Comparison of ENCODE assay signal across 26 cellular contexts in genomic region chr20:62061851-62062418, GRCh38. TPM values are rescaled to one million over a fixed set of nuclear protein-coding genes. Genes with fewer than 3 reads are reported as not detected.
DNase-seq lines count a peak whose midpoint lies in the region; ATAC-seq, FAIRE-seq and TF ChIP-seq lines count a peak whose summit lies in the region.
"Had no signal": no experiment of that assay in that cellular context is flagged by ENCODE, and none has a peak within 500 bp of the region (broad histone marks: within the 10 kb centered on the region; RNA-seq: fewer than 3 reads in every experiment).

No MANE protein-coding gene starts in this region.

- H3K27ac Mint-ChIP-seq in activated CD4-positive, alpha-beta T cell treated with anti-CD3 and anti-CD28 coated beads, Interleukin-2, amount 10 ng/mL, durations not matched to agents 24 days and 14 days: peak overlapping the region; percentile 34
- peak overlapping the region in 1 of 5 experiments; percentile 43 for H3K27ac Mint-ChIP-seq in brain
- H3K27ac Mint-ChIP-seq: mesothelial cell of epicardium; T-helper 2 cell treated with Interferon-gamma antibody and Interleukin-4, amounts not matched to agents 5 μg/mL and 100 μg/mL, for 36 hours had no signal

- no peak overlapping the region for H3K4me2 ChIP-seq in trophoblast cell (ENCODE audit: low read length)
- H3K4me2 ChIP-seq: KMS-11 had no signal

- POLR2A ChIA-PET in HEK293 (lab: Yijun Ruan, JAX): no interaction called here

- H3K23ac ChIP-seq in trophoblast cell (ENCODE audit: low read length): no peak overlapping the region

- no peak overlapping the region for H2AK5ac ChIP-seq in trophoblast cell (ENCODE audit: low read length)

- H3K9me3 ChIP-seq in HEK293 (ENCODE audit: control insufficient read depth, insufficient read depth, low read depth, low read length) (no peaks in the 10 kb centered on the region), trophoblast cell (ENCODE audit: insufficient read depth, low read depth, low read length) (no peaks in the 10 kb centered on the region)
- H3K9me3 ChIP-seq: breast epithelium, heart right ventricle, left lung had no signal

- DNase-seq in activated CD4-positive, alpha-beta T cell treated with anti-CD3 and anti-CD28 coated beads, Interleukin-2, amount 10 ng/mL, durations not matched to agents 24 days and 14 days: no peak
- no peak for DNase-seq in activated CD4-positive, alpha-beta T cell treated with anti-CD3 and anti-CD28 coated beads for 48 hours
- DNase-seq in trophoblast cell (no peak), HTR-8/SVneo (ENCODE audit: insufficient read length, low spot score) (no peak), NCI-H146 treated with DMSO at 0.1 percent for 48 hours (lab: John Stamatoyannopoulos, UW; ENCODE audit: unreplicated experiment) (no peak)
- DNase-seq: 8988T; activated CD4-positive, CD25-positive, alpha-beta regulatory T cell; AML-193; dermis blood vessel endothelial cell; heart right ventricle; left lung; NCI-H187 treated with DMSO at 0.1 percent for 48 hours; NCI-H226; stimulated activated CD4-positive, alpha-beta T cell treated with anti-CD3 and anti-CD28 coated beads, Interleukin-12 subunit alpha, Interleukin-12 subunit beta, amount 100 ng/mL, for 4 hours had no signal

- H3K4me1 ChIP-seq in HEK293 (ENCODE audit: control insufficient read depth, insufficient read depth, low read length) (no peaks in the 10 kb centered on the region), trophoblast cell (ENCODE audit: control insufficient read depth in 1 of 2, insufficient read depth in 2 of 2, low read length in 2 of 2) (peaks cover 11 to 22% of the 10 kb centered on the region in 2 experiments)

- no peak overlapping the region for H3K9ac ChIP-seq in trophoblast cell (ENCODE audit: low read length)
- H3K9ac ChIP-seq: KMS-11 had no signal

- FAIRE-seq in HTR-8/SVneo (lab: Jason Lieb, UNC): no peak
- FAIRE-seq: GM12892, GM19239, H1, urothelium cell line had no signal

- no peak overlapping the region for H3K18ac ChIP-seq in trophoblast cell (ENCODE audit: low read length)

- peaks cover 34% of the 10 kb centered on the region for H3K79me2 ChIP-seq in trophoblast cell (ENCODE audit: control insufficient read depth, insufficient read depth, low read length, poor library complexity)

- H4K12ac ChIP-seq in trophoblast cell (ENCODE audit: low read depth, low read length): no peak overlapping the region

- peaks cover 7% of the 10 kb centered on the region for H3K36me3 Mint-ChIP-seq in activated CD4-positive, alpha-beta T cell treated with anti-CD3 and anti-CD28 coated beads, Interleukin-2, amount 10 ng/mL, durations not matched to agents 24 days and 14 days (ENCODE audit: low read depth)
- no peaks in the 10 kb centered on the region for H3K36me3 Mint-ChIP-seq in brain
- H3K36me3 Mint-ChIP-seq: mesothelial cell of epicardium had no signal

- no peak overlapping the region for H3K4me3 ChIP-seq in HEK293 (ENCODE audit: low read depth, low read length)
- no peak overlapping the region for H3K4me3 ChIP-seq in trophoblast cell (ENCODE audit: low read depth, low read length)
- H3K4me3 ChIP-seq: breast epithelium, heart right ventricle, left lung had no signal

- H3K27me3 ChIP-seq in trophoblast cell (ENCODE audit: insufficient read depth, low read length): no peaks in the 10 kb centered on the region
- H3K27me3 ChIP-seq: breast epithelium, heart right ventricle, left lung had no signal

- no peaks in the 10 kb centered on the region for H3K27me3 Mint-ChIP-seq in activated CD4-positive, alpha-beta T cell treated with anti-CD3 and anti-CD28 coated beads, Interleukin-2, amount 10 ng/mL, durations not matched to agents 24 days and 14 days
- peaks cover 3% of the 10 kb centered on the region for H3K27me3 Mint-ChIP-seq in brain

- H4K91ac ChIP-seq in trophoblast cell (ENCODE audit: low read depth, low read length): no peak overlapping the region

- no peak overlapping the region for H4K8ac ChIP-seq in trophoblast cell (ENCODE audit: low read depth, low read length)

- no peak for TF ChIP-seq CTCF in HEK293 (tag by site-specific recombination; IDR thresholded peaks at IDR 0.05)
- TF ChIP-seq CTCF in brain (conservative IDR thresholded peaks at IDR 0.05): no peak

- H3K4me1 Mint-ChIP-seq in activated CD4-positive, alpha-beta T cell treated with anti-CD3 and anti-CD28 coated beads, Interleukin-2, amount 10 ng/mL, durations not matched to agents 24 days and 14 days: peaks cover 29% of the 10 kb centered on the region
- H3K4me1 Mint-ChIP-seq in brain: peaks cover 56% of the 10 kb centered on the region

- no peak overlapping the region for H2AFZ ChIP-seq in trophoblast cell (ENCODE audit: insufficient read depth, low read length, poor library complexity)

- CTCF ChIA-PET in HEK293 (lab: Yijun Ruan, JAX): no interaction called here

- H3K4me3 Mint-ChIP-seq in activated CD4-positive, alpha-beta T cell treated with anti-CD3 and anti-CD28 coated beads, Interleukin-2, amount 10 ng/mL, durations not matched to agents 24 days and 14 days: no peak overlapping the region
- H3K4me3 Mint-ChIP-seq in brain: peak overlapping the region; percentile 70 to 87 (median 74)

- no peak overlapping the region for H2BK5ac ChIP-seq in trophoblast cell (ENCODE audit: low read depth, low read length, poor library complexity)

- no peak for ATAC-seq in HG03432 (IDR thresholded peaks at IDR 0.05; ENCODE audit: unreplicated experiment)
- ATAC-seq: heart right ventricle, left lung, Panc1 had no signal

- H2BK120ac ChIP-seq in trophoblast cell (ENCODE audit: insufficient read depth, low read length, poor library complexity): no peak overlapping the region

- H3K4ac ChIP-seq in trophoblast cell (ENCODE audit: low read depth, low read length): peak overlapping the region; percentile 88

- no peak overlapping the region for H2BK12ac ChIP-seq in trophoblast cell (ENCODE audit: low read length)

- H3K27ac ChIP-seq in HEK293 (ENCODE audit: extremely low read depth, low read depth, low read length) (no peak overlapping the region), trophoblast cell (ENCODE audit: low read depth, low read length) (no peak overlapping the region)
- H3K27ac ChIP-seq: breast epithelium, heart right ventricle, KMS-11, left lung had no signal

- intact Hi-C loops in activated CD4-positive, alpha-beta T cell treated with anti-CD3 and anti-CD28 coated beads, Interleukin-2, amount 10 ng/mL, durations not matched to agents 24 days and 14 days (cut with micrococcal nuclease): no loop called here

- no peaks in the 10 kb centered on the region for H3K9me3 Mint-ChIP-seq in activated CD4-positive, alpha-beta T cell treated with anti-CD3 and anti-CD28 coated beads, Interleukin-2, amount 10 ng/mL, durations not matched to agents 24 days and 14 days
- H3K9me3 Mint-ChIP-seq in brain: peaks cover 0 to 5% (median 0%) of the 10 kb centered on the region in 5 experiments
- H3K9me3 Mint-ChIP-seq: mesothelial cell of epicardium; T-helper 2 cell treated with Interferon-gamma antibody and Interleukin-4, amounts not matched to agents 5 μg/mL and 100 μg/mL, for 36 hours had no signal

- no peak overlapping the region for H3K14ac ChIP-seq in trophoblast cell (ENCODE audit: low read length)

- H3K79me1 ChIP-seq in trophoblast cell (ENCODE audit: low read length): peaks cover 18% of the 10 kb centered on the region

- WGBS in trophoblast cell (ENCODE audit: extremely low coverage, insufficient coverage, insufficient read length): no CpG with 5 or more reads among the region's 8 CpGs

- peaks cover 0 to 32% of the 10 kb centered on the region in 2 experiments; a peak in 1 of 3 replicates for H3K36me3 ChIP-seq in HEK293 (ENCODE audit: control insufficient read depth in 2 of 2, insufficient read depth in 1 of 2, low read length in 2 of 2)
- H3K36me3 ChIP-seq in trophoblast cell (ENCODE audit: control insufficient read depth in 1 of 2, insufficient read depth in 2 of 2, low read length in 2 of 2): peaks cover 7 to 10% of the 10 kb centered on the region in 2 experiments
- H3K36me3 ChIP-seq: breast epithelium, left lung had no signal

TF ChIP-seq in HEK293, 187 proteins besides CTCF, POLR2A, EP300 and RAD21:
- TF ChIP-seq ZNF660 (tag by site-specific recombination; IDR thresholded peaks at IDR 0.05) (no peak), WT1 (tag by site-specific recombination; IDR thresholded peaks at IDR 0.05) (peak; percentile 17; the same call in 1 of the 2 replicates), EGR2 (tag by site-specific recombination; IDR thresholded peaks at IDR 0.05; ENCODE audit: low read depth) (peak; percentile 33; the same call in 1 of the 2 replicates), ZFHX2 (tag by site-specific recombination; conservative IDR thresholded peaks at IDR 0.05) (peak; percentile 35; the same call in 1 of the 2 replicates), PRDM4 (tag by site-specific recombination; IDR thresholded peaks at IDR 0.05) (no peak)

RNA-seq across cellular contexts. Expression of gene TAF4, which starts 3.7 kb away (rescaled TPM):
- total RNA-seq in activated CD4-positive, alpha-beta T cell treated with anti-CD3 and anti-CD28 coated beads, Interleukin-2, amount 10 ng/mL, durations not matched to agents 24 days and 14 days: 25.6 and 26.6 TPM in 2 replicates
- 15.1 TPM for polyA plus RNA-seq in brain (ENCODE audit: insufficient read depth, low read depth, low replicate concordance)
- 49.8 TPM in 2 replicates for polyA plus RNA-seq in trophoblast cell (2013)
